8 cellular contexts compared by ENCODE assay signal in the genomic region with DNA sequence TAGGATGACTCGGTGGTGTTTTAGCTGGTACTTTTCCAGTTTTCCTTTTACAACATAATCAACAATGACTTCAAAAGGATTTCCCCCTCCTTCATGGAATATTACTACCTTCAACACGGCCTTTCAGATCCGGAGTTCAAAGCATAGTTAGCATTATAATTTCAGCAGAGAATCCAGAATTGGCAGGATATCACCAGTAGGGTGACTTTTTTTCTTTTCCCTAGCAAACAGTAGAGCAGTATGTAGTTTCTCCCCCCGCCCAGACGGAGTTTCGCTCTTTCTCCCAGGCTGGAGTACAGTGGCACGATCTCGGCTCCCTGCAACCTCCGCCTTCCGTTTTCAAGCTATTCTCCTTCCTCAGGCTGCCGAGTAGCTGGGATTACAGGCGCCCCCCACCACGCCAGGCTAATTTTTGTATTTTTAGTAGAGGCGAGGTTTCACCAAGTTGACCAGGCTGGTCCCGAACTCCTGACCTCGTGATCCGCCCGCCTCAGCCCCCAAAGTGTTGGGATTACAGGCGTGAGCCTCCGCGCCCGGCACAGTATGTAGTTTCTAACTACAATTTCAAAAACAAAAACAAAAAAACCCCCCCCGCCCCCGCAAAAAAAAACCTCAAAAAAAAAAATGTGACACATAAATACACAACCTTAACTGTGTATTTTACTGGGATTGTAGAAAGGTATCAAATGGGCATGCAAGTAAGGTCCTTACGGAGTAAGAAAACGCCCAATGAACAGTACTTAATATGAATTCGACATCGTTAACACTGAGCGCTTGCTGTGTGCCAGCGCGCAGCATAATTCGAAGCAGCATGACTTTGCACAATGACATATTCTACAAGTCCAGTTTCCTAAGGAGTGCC. TPM values are rescaled to one million over a fixed set of nuclear protein-coding genes. Genes with fewer than 3 reads are reported as not detected.
DNase-seq lines count a peak whose midpoint lies in the region; ATAC-seq and TF ChIP-seq lines count a peak whose summit lies in the region.

No MANE protein-coding gene starts in this region.

- WGBS in right lobe of liver (ENCODE audit: insufficient coverage, low coverage, low lambda C conversion rate, missing lambda C conversion rate) = 6% methylated on average over 32 of the region's 32 CpGs

- TF ChIP-seq POLR2A in right lobe of liver (IDR thresholded peaks at IDR 0.05) = peak; percentile 54

- H3K4me1 ChIP-seq in right lobe of liver = peaks cover 0 to 20% (median 0%) of the 10 kb centered on the region in 4 donors

- peak; percentile 74 for DNase-seq in GM03348 (ENCODE audit: low spot score)
- DNase-seq in NCI-H524 treated with DMSO at 0.1 percent for 48 hours (lab: John Stamatoyannopoulos, UW) = peak; percentile 39
- peak; percentile 48 for DNase-seq in activated CD4-positive, alpha-beta T cell treated with anti-CD3 and anti-CD28 coated beads, Interleukin-2, amount 50 U/mL, for 1 hour
- DNase-seq in dermis microvascular lymphatic vessel endothelial cell (ENCODE audit: low read depth in 2 of 2) = peak; percentile 90
- DNase-seq in right lobe of liver = peak in 2 of 3 donors; percentile 45 to 62
- DNase-seq in stimulated activated CD4-positive, alpha-beta T cell treated with anti-CD3 and anti-CD28 coated beads, Interleukin-4, amount 100 ng/mL, for 1 hour = peak; percentile 53

- peak overlapping the region; percentile 69 to 75 (median 70) for H3K4me3 ChIP-seq in right lobe of liver

- no peaks in the 10 kb centered on the region for H3K36me3 ChIP-seq in right lobe of liver

- no peaks in the 10 kb centered on the region for H3K9me3 ChIP-seq in right lobe of liver

- TF ChIP-seq CTCF in right lobe of liver (IDR thresholded peaks at IDR 0.05) = peak in 2 of 4 donors; percentile 16 to 34

- intact Hi-C loops in right lobe of liver (cut with DNase I) = no loop called here

- ATAC-seq in HG03095 (IDR thresholded peaks at IDR 0.05; ENCODE audit: unreplicated experiment) = peak; percentile 3
- peak; percentile 38 to 47 (median 42) for ATAC-seq in right lobe of liver
- ATAC-seq in HG02973 (IDR thresholded peaks at IDR 0.05; ENCODE audit: unreplicated experiment) = no peak

- H3K27ac ChIP-seq in right lobe of liver = peak overlapping the region; percentile 94 to 98 (median 97)

- H3K27me3 ChIP-seq in right lobe of liver = no peaks in the 10 kb centered on the region

RNA-seq across cellular contexts. Expression of gene COX20, which starts 1.5 kb away (rescaled TPM):
- 8.0 and 10.0 TPM in 2 replicates for total RNA-seq in dermis microvascular lymphatic vessel endothelial cell
- total RNA-seq in right lobe of liver = 10 to 100 TPM; 16.8 to 28.5 (median 19.6) TPM

RNA-seq across cellular contexts. Expression of gene HNRNPU, which starts 30.4 kb away (rescaled TPM):
- total RNA-seq in dermis microvascular lymphatic vessel endothelial cell (191 and 257 TPM in 2 replicates), right lobe of liver (100 to 1,000 TPM in 5 of 6 experiments, 10 to 100 TPM in 1; 73.3 to 183 (median 121) TPM)

Comparison
In these comparisons a context has a peak if more than half of its experiments do, and no peak if none do; other contexts are left out.
1. DNase-seq: peak in every context shown above with its lines; median percentile 90 in dermis microvascular lymphatic vessel endothelial cell; 74 in GM03348; 54 in right lobe of liver; 53 in stimulated activated CD4-positive, alpha-beta T cell treated with anti-CD3 and anti-CD28 coated beads, Interleukin-4, amount 100 ng/mL, for 1 hour; 48 in activated CD4-positive, alpha-beta T cell treated with anti-CD3 and anti-CD28 coated beads, Interleukin-2, amount 50 U/mL, for 1 hour; 39 in NCI-H524 treated with DMSO at 0.1 percent for 48 hours.